ENCODE assay signal across 21 cellular contexts in the genomic region with DNA sequence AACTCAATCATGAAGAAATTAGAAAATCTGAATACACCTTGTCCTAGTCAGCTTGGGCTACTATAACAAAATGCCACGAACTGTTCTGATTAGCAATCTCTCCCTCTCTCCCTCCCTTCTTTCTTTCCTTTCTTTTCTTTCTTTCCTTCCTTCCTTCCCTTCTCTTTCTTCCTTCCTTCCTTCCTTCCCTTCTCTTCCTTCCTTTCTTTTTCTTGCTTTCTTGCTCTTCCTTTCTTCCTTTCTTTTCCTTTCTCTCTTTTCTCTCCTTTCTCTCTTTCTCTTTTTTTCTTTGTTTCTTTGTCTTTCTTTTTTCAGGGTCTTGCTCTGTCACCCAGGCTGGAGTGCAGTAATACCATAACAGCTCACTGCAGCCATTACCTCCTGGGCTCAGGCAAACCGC. TPM values are rescaled to one million over a fixed set of nuclear protein-coding genes. Genes with fewer than 3 reads are reported as not detected.
DNase-seq lines count a peak whose midpoint lies in the region; ATAC-seq, FAIRE-seq and TF ChIP-seq lines count a peak whose summit lies in the region.
"Had no signal": no experiment of that assay in that cellular context is flagged by ENCODE, and none has a peak within 500 bp of the region (broad histone marks: within the 10 kb centered on the region; RNA-seq: fewer than 3 reads in every experiment).

No MANE protein-coding gene starts in this region.

- POLR2A ChIA-PET in activated CD8-positive, alpha-beta T cell treated with anti-CD3 and anti-CD28 coated beads for 36 hours (lab: Charles Lee), result interaction anchor here (1.0 kb wide), 1 partner anchor 25 kb away, joined by 3 read pairs; no protein-coding TSS in a partner anchor
- POLR2A ChIA-PET in activated CD8-positive, alpha-beta T cell treated with anti-CD3 and anti-CD28 coated beads, Interleukin-2, amount 10 ng/mL, durations not matched to agents 7 days and 5 days (lab: Charles Lee), result no interaction called here
- POLR2A ChIA-PET in HEK293 (lab: Yijun Ruan, JAX) (no interaction called here), K562 (lab: Yijun Ruan, JAX) (no interaction called here)

- H3K79me2 ChIP-seq in K562 (ENCODE audit: control insufficient read depth, insufficient read depth, low read length), result no peaks in the 10 kb centered on the region

- TF ChIP-seq CTCF in activated CD8-positive, alpha-beta T cell treated with anti-CD3 and anti-CD28 coated beads for 36 hours (IDR thresholded peaks at IDR 0.05), result peak; percentile 14
- TF ChIP-seq CTCF in HEK293 (tag by site-specific recombination; IDR thresholded peaks at IDR 0.05) (no peak), K562 (IDR thresholded peaks at IDR 0.05 in 2 of 3, conservative IDR thresholded peaks at IDR 0.05 in 1 of 3; ENCODE audit: insufficient read depth in 2 of 3, low read depth in 1 of 3, low read length in 3 of 3) (no peak)

- no peak for FAIRE-seq in K562 (lab: Jason Lieb, UNC)
- FAIRE-seq: A204.1, D721Med, GM12891, GM19239 had no signal

- no peaks in the 10 kb centered on the region for H4K20me1 ChIP-seq in K562 (replicated peaks; ENCODE audit: control insufficient read depth, insufficient read depth, low read length)
- H4K20me1 ChIP-seq: BLaER1 treated with 17β-estradiol and CSF1 and Interleukin-3, amounts not matched to agents 10 nM and 100 nM had no signal

- H3K36me3 Mint-ChIP-seq in activated CD8-positive, alpha-beta T cell treated with anti-CD3 and anti-CD28 coated beads for 36 hours (ENCODE audit: low read depth), result no peaks in the 10 kb centered on the region
- no peaks in the 10 kb centered on the region for H3K36me3 Mint-ChIP-seq in activated CD8-positive, alpha-beta T cell treated with anti-CD3 and anti-CD28 coated beads, Interleukin-2, amount 10 ng/mL, durations not matched to agents 7 days and 5 days (ENCODE audit: low read depth)
- H3K36me3 Mint-ChIP-seq: CD8-positive, alpha-beta T cell had no signal

- H2AFZ ChIP-seq in K562 (ENCODE audit: low read depth, low read length), result no peak overlapping the region

- no TSS peak for BruUV-seq in K562 (replicated peaks; lab: Mats Ljungman, UMichigan)

- H3K4me3 ChIP-seq in HEK293 (ENCODE audit: low read depth, low read length) (no peak overlapping the region), K562 (no peak overlapping the region)
- H3K4me3 ChIP-seq: BLaER1 treated with 17β-estradiol and CSF1 and Interleukin-3, amounts not matched to agents 10 nM and 100 nM had no signal

- H3K4me1 Mint-ChIP-seq in activated CD8-positive, alpha-beta T cell treated with anti-CD3 and anti-CD28 coated beads for 36 hours (ENCODE audit: low read depth), result no peaks in the 10 kb centered on the region
- H3K4me1 Mint-ChIP-seq in activated CD8-positive, alpha-beta T cell treated with anti-CD3 and anti-CD28 coated beads, Interleukin-2, amount 10 ng/mL, durations not matched to agents 7 days and 5 days (ENCODE audit: low read depth), result no peaks in the 10 kb centered on the region

- no peaks in the 10 kb centered on the region for H3K4me1 ChIP-seq in HEK293 (ENCODE audit: control insufficient read depth, insufficient read depth, low read length)
- peaks cover 5 to 6% of the 10 kb centered on the region in 2 experiments; a peak in 1 of 5 replicates for H3K4me1 ChIP-seq in K562 (replicated peaks in 1 of 2; ENCODE audit: control insufficient read depth in 2 of 2, insufficient read depth in 2 of 2, low read length in 2 of 2)

- no peaks in the 10 kb centered on the region for H3K27me3 Mint-ChIP-seq in activated CD8-positive, alpha-beta T cell treated with anti-CD3 and anti-CD28 coated beads for 36 hours
- peaks cover 3% of the 10 kb centered on the region for H3K27me3 Mint-ChIP-seq in activated CD8-positive, alpha-beta T cell treated with anti-CD3 and anti-CD28 coated beads, Interleukin-2, amount 10 ng/mL, durations not matched to agents 7 days and 5 days (ENCODE audit: low read depth)
- H3K27me3 Mint-ChIP-seq: CD4-positive, alpha-beta T cell had no signal

- H3K9ac ChIP-seq in K562 (ENCODE audit: insufficient read depth in 1 of 2, low read depth in 2 of 2, low read length in 2 of 2), result no peak overlapping the region
- H3K9ac ChIP-seq: BLaER1 treated with 17β-estradiol and CSF1 and Interleukin-3, amounts not matched to agents 10 nM and 100 nM had no signal

- in situ Hi-C loops in K562 (cut with MboI), result no loop called here

- intact Hi-C loops in activated CD8-positive, alpha-beta T cell treated with anti-CD3 and anti-CD28 coated beads for 36 hours (cut with micrococcal nuclease), result no loop called here
- intact Hi-C loops in K562 (cut with micrococcal nuclease), result no loop called here

- H3K36me3 ChIP-seq in HEK293 (ENCODE audit: control insufficient read depth in 2 of 2, insufficient read depth in 1 of 2, low read length in 2 of 2) (no peaks in the 10 kb centered on the region), K562 (ENCODE audit: control insufficient read depth, insufficient read depth, low read length) (no peaks in the 10 kb centered on the region)
- H3K36me3 ChIP-seq: BLaER1 treated with 17β-estradiol and CSF1 and Interleukin-3, amounts not matched to agents 10 nM and 100 nM had no signal

- TF ChIP-seq POLR2A in K562 (conservative IDR thresholded peaks at IDR 0.05), result no peak

- ATAC-seq in activated CD8-positive, alpha-beta T cell treated with anti-CD3 and anti-CD28 coated beads for 36 hours, result no peak
- no peak for ATAC-seq in activated CD8-positive, alpha-beta T cell treated with anti-CD3 and anti-CD28 coated beads, Interleukin-2, amount 10 ng/mL, durations not matched to agents 7 days and 5 days
- ATAC-seq in K562 (no peak), HG03039 (IDR thresholded peaks at IDR 0.05; ENCODE audit: unreplicated experiment) (no peak)
- ATAC-seq: CD8-positive, alpha-beta T cell had no signal

- H3K27ac Mint-ChIP-seq in activated CD8-positive, alpha-beta T cell treated with anti-CD3 and anti-CD28 coated beads for 36 hours, result no peak overlapping the region
- H3K27ac Mint-ChIP-seq in activated CD8-positive, alpha-beta T cell treated with anti-CD3 and anti-CD28 coated beads, Interleukin-2, amount 10 ng/mL, durations not matched to agents 7 days and 5 days, result no peak overlapping the region
- H3K27ac Mint-ChIP-seq: CD4-positive, alpha-beta T cell; CD8-positive, alpha-beta T cell had no signal

- H3K4me2 ChIP-seq in K562 (ENCODE audit: insufficient read depth, low read length), result no peak overlapping the region

- WGBS in K562 (ENCODE audit: insufficient coverage, low coverage, missing lambda C conversion rate), result 3% methylated on average over 2 of the region's 2 CpGs

- peaks cover 3% of the 10 kb centered on the region for H3K9me3 Mint-ChIP-seq in activated CD8-positive, alpha-beta T cell treated with anti-CD3 and anti-CD28 coated beads for 36 hours
- peaks cover 8% of the 10 kb centered on the region for H3K9me3 Mint-ChIP-seq in activated CD8-positive, alpha-beta T cell treated with anti-CD3 and anti-CD28 coated beads, Interleukin-2, amount 10 ng/mL, durations not matched to agents 7 days and 5 days (ENCODE audit: insufficient read depth)
- H3K9me3 Mint-ChIP-seq: CD4-positive, alpha-beta T cell had no signal

- no peaks in the 10 kb centered on the region for H3K9me1 ChIP-seq in K562 (ENCODE audit: control insufficient read depth, insufficient read depth, low read length)

- no peak for TF ChIP-seq EP300 in K562 (IDR thresholded peaks at IDR 0.05; ENCODE audit: low read length)

- CTCF ChIA-PET in activated CD8-positive, alpha-beta T cell treated with anti-CD3 and anti-CD28 coated beads for 36 hours (lab: Charles Lee), result no interaction called here
- CTCF ChIA-PET in activated CD8-positive, alpha-beta T cell treated with anti-CD3 and anti-CD28 coated beads, Interleukin-2, amount 10 ng/mL, durations not matched to agents 7 days and 5 days (lab: Charles Lee), result no interaction called here
- CTCF ChIA-PET in HEK293 (lab: Yijun Ruan, JAX) (no interaction called here), K562 (lab: Yijun Ruan, JAX; ENCODE audit: low intra/inter-chr PET ratio) (no interaction called here)

- no peak overlapping the region for H3K4me3 Mint-ChIP-seq in activated CD8-positive, alpha-beta T cell treated with anti-CD3 and anti-CD28 coated beads for 36 hours
- H3K4me3 Mint-ChIP-seq in activated CD8-positive, alpha-beta T cell treated with anti-CD3 and anti-CD28 coated beads, Interleukin-2, amount 10 ng/mL, durations not matched to agents 7 days and 5 days, result no peak overlapping the region
- H3K4me3 Mint-ChIP-seq: CD4-positive, alpha-beta T cell; CD8-positive, alpha-beta T cell had no signal

- DNase-seq in activated CD8-positive, alpha-beta T cell treated with anti-CD3 and anti-CD28 coated beads for 36 hours, result no peak
- DNase-seq in activated CD8-positive, alpha-beta T cell treated with anti-CD3 and anti-CD28 coated beads, Interleukin-2, amount 10 ng/mL, durations not matched to agents 7 days and 5 days, result no peak
- DNase-seq in K562 (ENCODE audit: extremely low read depth in 1 of 4, low spot score in 3 of 4), result no peak
- DNase-seq in NCI-H2081 treated with DMSO at 0.1 percent for 48 hours (lab: John Stamatoyannopoulos, UW), result no peak
- no peak for DNase-seq in epidermal melanocyte (ENCODE audit: insufficient read length, low spot score)
- DNase-seq: 8988T; ACHN; Caco-2; Calu3; CD4-positive, alpha-beta T cell; CD8-positive, alpha-beta T cell; DMS79 treated with DMSO at 0.1 percent for 48 hours; GF-D8 had no signal

- H3K27ac ChIP-seq in HEK293 (ENCODE audit: extremely low read depth, low read depth, low read length) (no peak overlapping the region), K562 (ENCODE audit: extremely low read depth, low read depth, low read length) (no peak overlapping the region)
- H3K27ac ChIP-seq: BLaER1 treated with 17β-estradiol and CSF1 and Interleukin-3, amounts not matched to agents 10 nM and 100 nM; C4-2B had no signal

- no peaks in the 10 kb centered on the region for H3K27me3 ChIP-seq in K562 (ENCODE audit: control insufficient read depth in 2 of 2, insufficient read depth in 2 of 2, low read length in 2 of 2)
- H3K27me3 ChIP-seq: BLaER1 treated with 17β-estradiol and CSF1 and Interleukin-3, amounts not matched to agents 10 nM and 100 nM had no signal

- TF ChIP-seq RAD21 in K562 (CRISPR knock-in tag; conservative IDR thresholded peaks at IDR 0.05 in 1 of 2, IDR thresholded peaks at IDR 0.05 in 1 of 2), result no peak

- no peaks in the 10 kb centered on the region for H3K9me3 ChIP-seq in HEK293 (ENCODE audit: control insufficient read depth, insufficient read depth, low read depth, low read length)
- no peaks in the 10 kb centered on the region for H3K9me3 ChIP-seq in K562 (replicated peaks; ENCODE audit: control insufficient read depth, insufficient read depth, low read depth, low read length)

RNA-seq across cellular contexts. Expression of gene EMILIN2, which starts 23.6 kb away (rescaled TPM):
- total RNA-seq in activated CD8-positive, alpha-beta T cell treated with anti-CD3 and anti-CD28 coated beads for 36 hours, result 10 to 100 TPM; 17.3 to 19.4 TPM
- 10 to 100 TPM; 32.7 to 34.6 TPM for total RNA-seq in activated CD8-positive, alpha-beta T cell treated with anti-CD3 and anti-CD28 coated beads, Interleukin-2, amount 10 ng/mL, durations not matched to agents 7 days and 5 days
- total RNA-seq in K562 (2011; cell fraction: chromatin; rRNA removed; ENCODE audit: low replicate concordance), result 0.76 and 1.1 TPM in 2 replicates
- 0.79 and 0.83 TPM in 2 replicates for total RNA-seq in K562 (2011; cell fraction: nucleolus; rRNA removed)
- total RNA-seq in K562 (2011; cell fraction: nucleoplasm; rRNA removed), result 0.69 and 0.88 TPM in 2 replicates
- 0.32 and 0.37 TPM in 2 replicates for total RNA-seq in K562 (2014; rRNA removed)
- total RNA-seq in K562 (2014; rRNA removed; fragmentation: Illumina TruSeq; extraction: Trizol), result 0.11 and 0.16 TPM in 2 replicates
- 0.07 and 0.11 TPM in 2 replicates for total RNA-seq in K562 (2015; rRNA removed; fragmentation: Illumina TruSeq; extraction: Trizol)
- 0.34 and 0.40 TPM in 2 replicates for total RNA-seq in K562 (2021)
- polyA plus RNA-seq in K562 (2011; rRNA removed), result 0.25 and 0.35 TPM in 2 replicates
- 0.44 and 0.69 TPM in 2 replicates for polyA plus RNA-seq in K562 (2011; cell fraction: cytosol; rRNA removed)
- 0.43 and 0.48 TPM in 2 replicates for polyA plus RNA-seq in K562 (2011; cell fraction: nucleus; rRNA removed)
- polyA plus RNA-seq in K562 (2012), result 0.21 and 0.26 TPM in 2 replicates
- polyA plus RNA-seq in K562 (2014; fragmentation: Illumina TruSeq; extraction: Trizol), result 0.19 and 0.24 TPM in 2 replicates
- polyA plus RNA-seq in K562 (2014; fragmentation: Nextera tagmentation; extraction: Ambion mirVana), result under 1 TPM; 0.01 to 0.03 TPM
- polyA plus RNA-seq in K562 (2014; rRNA removed), result 0.20 and 0.40 TPM in 2 replicates
- 0.63 and 1.0 TPM in 2 replicates for polyA minus RNA-seq in K562 (2011; rRNA and poly(A)+ RNA removed)
- 0.38 and 0.91 TPM in 2 replicates for polyA minus RNA-seq in K562 (2011; cell fraction: cytosol; rRNA and poly(A)+ RNA removed)
- 0.13 and 0.78 TPM in 2 replicates for polyA minus RNA-seq in K562 (2011; cell fraction: nucleus; rRNA and poly(A)+ RNA removed)

Comparison
In these comparisons a context has a peak if more than half of its experiments do, and no peak if none do; other contexts are left out.
1. RNA of gene EMILIN2, which starts 23.6 kb away (total RNA-seq): 32.7 to 34.6 TPM in activated CD8-positive, alpha-beta T cell treated with anti-CD3 and anti-CD28 coated beads, Interleukin-2, amount 10 ng/mL, durations not matched to agents 7 days and 5 days and 17.3 to 19.4 TPM in activated CD8-positive, alpha-beta T cell treated with anti-CD3 and anti-CD28 coated beads for 36 hours; 0.07 to 1.1 TPM in K562; every median in the first group is over 4 times any median in the second.